1 cellular context compared by ENCODE assay signal in genomic region chr3:72426618-72427397, GRCh38.
TF ChIP-seq lines count a peak whose summit lies in the region.

No MANE protein-coding gene starts in this region.

TF ChIP-seq in GM12878, 131 proteins besides CTCF, POLR2A, EP300 and RAD21 (continued from another document):
- TF ChIP-seq, protein P1, sequence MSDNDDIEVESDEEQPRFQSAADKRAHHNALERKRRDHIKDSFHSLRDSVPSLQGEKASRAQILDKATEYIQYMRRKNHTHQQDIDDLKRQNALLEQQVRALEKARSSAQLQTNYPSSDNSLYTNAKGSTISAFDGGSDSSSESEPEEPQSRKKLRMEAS (IDR thresholded peaks at IDR 0.05; ENCODE audit: low read depth, low read length): no peak
- TF ChIP-seq RELB (IDR thresholded peaks at IDR 0.05; ENCODE audit: low read depth): peak; percentile 65; the same call in 1 of the 2 replicates
- TF ChIP-seq FOXM1 (IDR thresholded peaks at IDR 0.05; ENCODE audit: low read depth, low read length): peak; percentile 81; the same call in 1 of the 2 replicates
- no peak for TF ChIP-seq CBX3 (IDR thresholded peaks at IDR 0.05; ENCODE audit: borderline replicate concordance, low read depth)
- TF ChIP-seq NFIC (IDR thresholded peaks at IDR 0.05; ENCODE audit: low read depth, low read length): peak; percentile 95
- TF ChIP-seq ZBED1 (IDR thresholded peaks at IDR 0.05; ENCODE audit: borderline replicate concordance): peak; percentile 66; the same call in 1 of the 2 replicates
- TF ChIP-seq ETV6 (conservative IDR thresholded peaks at IDR 0.05 in 1 of 2, IDR thresholded peaks at IDR 0.05 in 1 of 2; ENCODE audit: borderline replicate concordance in 1 of 2, low read depth in 1 of 2): peak in 1 of 2 experiments; percentile 91; a peak in 2 of 4 replicates
- TF ChIP-seq, protein P2, sequence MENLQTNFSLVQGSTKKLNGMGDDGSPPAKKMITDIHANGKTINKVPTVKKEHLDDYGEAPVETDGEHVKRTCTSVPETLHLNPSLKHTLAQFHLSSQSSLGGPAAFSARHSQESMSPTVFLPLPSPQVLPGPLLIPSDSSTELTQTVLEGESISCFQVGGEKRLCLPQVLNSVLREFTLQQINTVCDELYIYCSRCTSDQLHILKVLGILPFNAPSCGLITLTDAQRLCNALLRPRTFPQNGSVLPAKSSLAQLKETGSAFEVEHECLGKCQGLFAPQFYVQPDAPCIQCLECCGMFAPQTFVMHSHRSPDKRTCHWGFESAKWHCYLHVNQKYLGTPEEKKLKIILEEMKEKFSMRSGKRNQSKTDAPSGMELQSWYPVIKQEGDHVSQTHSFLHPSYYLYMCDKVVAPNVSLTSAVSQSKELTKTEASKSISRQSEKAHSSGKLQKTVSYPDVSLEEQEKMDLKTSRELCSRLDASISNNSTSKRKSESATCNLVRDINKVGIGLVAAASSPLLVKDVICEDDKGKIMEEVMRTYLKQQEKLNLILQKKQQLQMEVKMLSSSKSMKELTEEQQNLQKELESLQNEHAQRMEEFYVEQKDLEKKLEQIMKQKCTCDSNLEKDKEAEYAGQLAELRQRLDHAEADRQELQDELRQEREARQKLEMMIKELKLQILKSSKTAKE (IDR thresholded peaks at IDR 0.05; ENCODE audit: low read depth, poor library complexity, severe bottlenecking): no peak
- peak; percentile 50; the same call in 1 of the 2 replicates for TF ChIP-seq IRF4 (IDR thresholded peaks at IDR 0.05; ENCODE audit: low read depth, low read length)
- no peak for TF ChIP-seq REST (IDR thresholded peaks at IDR 0.05; ENCODE audit: low read depth, low read length)
- TF ChIP-seq, protein P3, sequence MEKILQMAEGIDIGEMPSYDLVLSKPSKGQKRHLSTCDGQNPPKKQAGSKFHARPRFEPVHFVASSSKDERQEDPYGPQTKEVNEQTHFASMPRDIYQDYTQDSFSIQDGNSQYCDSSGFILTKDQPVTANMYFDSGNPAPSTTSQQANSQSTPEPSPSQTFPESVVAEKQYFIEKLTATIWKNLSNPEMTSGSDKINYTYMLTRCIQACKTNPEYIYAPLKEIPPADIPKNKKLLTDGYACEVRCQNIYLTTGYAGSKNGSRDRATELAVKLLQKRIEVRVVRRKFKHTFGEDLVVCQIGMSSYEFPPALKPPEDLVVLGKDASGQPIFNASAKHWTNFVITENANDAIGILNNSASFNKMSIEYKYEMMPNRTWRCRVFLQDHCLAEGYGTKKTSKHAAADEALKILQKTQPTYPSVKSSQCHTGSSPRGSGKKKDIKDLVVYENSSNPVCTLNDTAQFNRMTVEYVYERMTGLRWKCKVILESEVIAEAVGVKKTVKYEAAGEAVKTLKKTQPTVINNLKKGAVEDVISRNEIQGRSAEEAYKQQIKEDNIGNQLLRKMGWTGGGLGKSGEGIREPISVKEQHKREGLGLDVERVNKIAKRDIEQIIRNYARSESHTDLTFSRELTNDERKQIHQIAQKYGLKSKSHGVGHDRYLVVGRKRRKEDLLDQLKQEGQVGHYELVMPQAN (conservative IDR thresholded peaks at IDR 0.05): no peak
- TF ChIP-seq EED (IDR thresholded peaks at IDR 0.05; ENCODE audit: low read depth): peak; percentile 66
- peak; percentile 51; the same call in 1 of the 2 replicates for TF ChIP-seq MTA2 (IDR thresholded peaks at IDR 0.05; ENCODE audit: low read depth)
- peak; percentile 69 for TF ChIP-seq DPF2 (IDR thresholded peaks at IDR 0.05)
- TF ChIP-seq CBFB (IDR thresholded peaks at IDR 0.05; ENCODE audit: low read depth): peak; percentile 46; the same call in 1 of the 2 replicates
- TF ChIP-seq JUNB (IDR thresholded peaks at IDR 0.05): peak; percentile 93
- peak; percentile 91 to 92 for TF ChIP-seq IKZF2 (IDR thresholded peaks at IDR 0.05)
- peak; percentile 71 for TF ChIP-seq CREM (IDR thresholded peaks at IDR 0.05; ENCODE audit: low read depth)
- no peak for TF ChIP-seq POLR2AphosphoS2 (IDR thresholded peaks at IDR 0.05; ENCODE audit: low read depth, low read length)
- 0 out of 2 replicates have a peak, but pooled peaks have one; percentile 46 for TF ChIP-seq ZNF217 (IDR thresholded peaks at IDR 0.05)
- TF ChIP-seq YY1 (IDR thresholded peaks at IDR 0.05; ENCODE audit: low read depth, low read length): no peak
- peak; percentile 84; the same call in 1 of the 2 replicates for TF ChIP-seq TCF7 (IDR thresholded peaks at IDR 0.05; ENCODE audit: borderline replicate concordance)
- no peak for TF ChIP-seq SMAD5 (IDR thresholded peaks at IDR 0.05; ENCODE audit: low read depth)
- TF ChIP-seq RUNX3 (IDR thresholded peaks at IDR 0.05; ENCODE audit: low read length): peak; percentile 93
- no peak for TF ChIP-seq ZNF384 (IDR thresholded peaks at IDR 0.05; ENCODE audit: borderline replicate concordance, low read depth, low read length)
- TF ChIP-seq, protein P4, sequence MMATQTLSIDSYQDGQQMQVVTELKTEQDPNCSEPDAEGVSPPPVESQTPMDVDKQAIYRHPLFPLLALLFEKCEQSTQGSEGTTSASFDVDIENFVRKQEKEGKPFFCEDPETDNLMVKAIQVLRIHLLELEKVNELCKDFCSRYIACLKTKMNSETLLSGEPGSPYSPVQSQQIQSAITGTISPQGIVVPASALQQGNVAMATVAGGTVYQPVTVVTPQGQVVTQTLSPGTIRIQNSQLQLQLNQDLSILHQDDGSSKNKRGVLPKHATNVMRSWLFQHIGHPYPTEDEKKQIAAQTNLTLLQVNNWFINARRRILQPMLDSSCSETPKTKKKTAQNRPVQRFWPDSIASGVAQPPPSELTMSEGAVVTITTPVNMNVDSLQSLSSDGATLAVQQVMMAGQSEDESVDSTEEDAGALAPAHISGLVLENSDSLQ (IDR thresholded peaks at IDR 0.05): no peak
- TF ChIP-seq EZH2 (IDR thresholded peaks at IDR 0.05; ENCODE audit: borderline replicate concordance, control insufficient read depth, low read depth, low read length): no peak
- no peak for TF ChIP-seq PBX3 (IDR thresholded peaks at IDR 0.05; ENCODE audit: insufficient replicate concordance, low read depth, low read length)
- peak; percentile 47; the same call in 1 of the 2 replicates for TF ChIP-seq GABPA (IDR thresholded peaks at IDR 0.05; ENCODE audit: low read depth)
- TF ChIP-seq, protein P5, sequence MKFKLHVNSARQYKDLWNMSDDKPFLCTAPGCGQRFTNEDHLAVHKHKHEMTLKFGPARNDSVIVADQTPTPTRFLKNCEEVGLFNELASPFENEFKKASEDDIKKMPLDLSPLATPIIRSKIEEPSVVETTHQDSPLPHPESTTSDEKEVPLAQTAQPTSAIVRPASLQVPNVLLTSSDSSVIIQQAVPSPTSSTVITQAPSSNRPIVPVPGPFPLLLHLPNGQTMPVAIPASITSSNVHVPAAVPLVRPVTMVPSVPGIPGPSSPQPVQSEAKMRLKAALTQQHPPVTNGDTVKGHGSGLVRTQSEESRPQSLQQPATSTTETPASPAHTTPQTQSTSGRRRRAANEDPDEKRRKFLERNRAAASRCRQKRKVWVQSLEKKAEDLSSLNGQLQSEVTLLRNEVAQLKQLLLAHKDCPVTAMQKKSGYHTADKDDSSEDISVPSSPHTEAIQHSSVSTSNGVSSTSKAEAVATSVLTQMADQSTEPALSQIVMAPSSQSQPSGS (IDR thresholded peaks at IDR 0.05; ENCODE audit: low read length): peak; percentile 76; the same call in 1 of the 2 replicates
- TF ChIP-seq STAT1 (conservative IDR thresholded peaks at IDR 0.05): no peak
- TF ChIP-seq MEF2B (IDR thresholded peaks at IDR 0.05; ENCODE audit: partially characterized antibody, poor library complexity, severe bottlenecking): no peak
- TF ChIP-seq HDGF (IDR thresholded peaks at IDR 0.05): no peak
- TF ChIP-seq ESRRA (IDR thresholded peaks at IDR 0.05; ENCODE audit: low read length): no peak
- TF ChIP-seq BCL11A (IDR thresholded peaks at IDR 0.05; ENCODE audit: low read depth, low read length): 0 out of 2 replicates have a peak, but pooled peaks have one; percentile 45
- TF ChIP-seq PAX5 (IDR thresholded peaks at IDR 0.05; ENCODE audit: borderline replicate concordance, low read depth, low read length): no peak
- TF ChIP-seq BACH1 (IDR thresholded peaks at IDR 0.05; ENCODE audit: borderline replicate concordance): no peak
- 0 out of 2 replicates have a peak, but pooled peaks have one; percentile 38 for TF ChIP-seq MEF2A (IDR thresholded peaks at IDR 0.05; ENCODE audit: insufficient read depth, low read depth, low read length)
- TF ChIP-seq, protein P6, sequence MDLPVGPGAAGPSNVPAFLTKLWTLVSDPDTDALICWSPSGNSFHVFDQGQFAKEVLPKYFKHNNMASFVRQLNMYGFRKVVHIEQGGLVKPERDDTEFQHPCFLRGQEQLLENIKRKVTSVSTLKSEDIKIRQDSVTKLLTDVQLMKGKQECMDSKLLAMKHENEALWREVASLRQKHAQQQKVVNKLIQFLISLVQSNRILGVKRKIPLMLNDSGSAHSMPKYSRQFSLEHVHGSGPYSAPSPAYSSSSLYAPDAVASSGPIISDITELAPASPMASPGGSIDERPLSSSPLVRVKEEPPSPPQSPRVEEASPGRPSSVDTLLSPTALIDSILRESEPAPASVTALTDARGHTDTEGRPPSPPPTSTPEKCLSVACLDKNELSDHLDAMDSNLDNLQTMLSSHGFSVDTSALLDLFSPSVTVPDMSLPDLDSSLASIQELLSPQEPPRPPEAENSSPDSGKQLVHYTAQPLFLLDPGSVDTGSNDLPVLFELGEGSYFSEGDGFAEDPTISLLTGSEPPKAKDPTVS (IDR thresholded peaks at IDR 0.05; ENCODE audit: low read depth, low read length): no peak
- no peak for TF ChIP-seq YBX1 (IDR thresholded peaks at IDR 0.05)
